ENCODE assay signal across 15 cellular contexts in the genomic region with DNA sequence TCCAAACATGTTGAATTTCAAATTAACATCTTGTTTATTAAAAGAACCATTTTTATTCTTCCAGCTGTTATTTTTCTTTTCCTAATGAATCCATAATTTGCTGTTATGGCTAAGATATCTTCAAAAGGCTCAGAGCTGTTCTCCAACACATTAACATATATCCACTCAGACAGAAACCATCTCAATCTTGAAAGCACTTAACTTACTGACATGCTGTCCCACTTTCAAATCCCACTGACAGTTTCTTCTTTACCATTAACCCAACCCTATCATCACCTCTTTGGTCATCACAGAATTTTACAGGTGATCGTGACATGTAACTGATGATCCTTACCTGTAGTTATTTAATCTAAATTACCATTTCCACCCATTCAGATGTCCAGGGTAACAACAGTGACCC.
A peak's percentile ranks its signal among the peaks of the same experiment; 100 is the strongest.
DNase-seq lines count a peak whose midpoint lies in the region; ATAC-seq and TF ChIP-seq lines count a peak whose summit lies in the region.
"Had no signal": no experiment of that assay in that cellular context is flagged by ENCODE, and none has a peak within 500 bp of the region (broad histone marks: within the 10 kb centered on the region; RNA-seq: fewer than 3 reads in every experiment).

No MANE protein-coding gene starts in this region.

- peaks cover 6% of the 10 kb centered on the region for H3K36me3 Mint-ChIP-seq in T-helper 17 cell (ENCODE audit: low read depth)
- H3K36me3 Mint-ChIP-seq in mesothelial cell of epicardium, result peaks cover 14% of the 10 kb centered on the region
- peaks cover 7% of the 10 kb centered on the region for H3K36me3 Mint-ChIP-seq in endodermal cell (ENCODE audit: low read depth)

- peaks cover 3 to 93% (median 55%) of the 10 kb centered on the region in 12 donors for H3K4me1 ChIP-seq in heart left ventricle
- peaks cover 84 to 86% of the 10 kb centered on the region in 2 donors for H3K4me1 ChIP-seq in thyroid gland
- peaks cover 0 to 7% (median 3%) of the 10 kb centered on the region in 4 donors for H3K4me1 ChIP-seq in sigmoid colon
- H3K4me1 ChIP-seq in endodermal cell (ENCODE audit: control insufficient read depth, insufficient read depth, low read length), result no peaks in the 10 kb centered on the region

- TF ChIP-seq EP300 in sigmoid colon (IDR thresholded peaks at IDR 0.05), result no peak

- 74 to 81% (median 77%) methylated on average over 1 of the region's 1 CpG for WGBS in heart left ventricle, 4 donors
- WGBS in thyroid gland, 2 donors, result 96 to 100% methylated on average over 1 of the region's 1 CpG
- WGBS in sigmoid colon, 2 donors, result 92 to 97% methylated on average over 1 of the region's 1 CpG
- 95% methylated on average over 1 of the region's 1 CpG; no CpG with 5 or more reads in 1 of the 2 experiments for WGBS in endodermal cell (ENCODE audit: insufficient coverage in 1 of 2, insufficient read length in 1 of 2), 2 experiments

- no peak overlapping the region for H3K9ac ChIP-seq in endodermal cell (ENCODE audit: extremely low read depth, low read length, poor library complexity, severe bottlenecking)

- TF ChIP-seq CTCF in heart left ventricle (IDR thresholded peaks at IDR 0.05) (no peak), mesothelial cell of epicardium (IDR thresholded peaks at IDR 0.05; ENCODE audit: unreplicated experiment) (no peak), thyroid gland (IDR thresholded peaks at IDR 0.05) (no peak), sigmoid colon (IDR thresholded peaks at IDR 0.05) (no peak), endodermal cell (conservative IDR thresholded peaks at IDR 0.05) (no peak)

- H3K4me3 Mint-ChIP-seq in T-helper 17 cell (no peak overlapping the region), mesothelial cell of epicardium (no peak overlapping the region), endodermal cell (no peak overlapping the region)

- no peaks in the 10 kb centered on the region for H3K9me3 ChIP-seq in heart left ventricle
- H3K9me3 ChIP-seq in T-helper 17 cell (ENCODE audit: control insufficient read depth, low read length, poor library complexity, severe bottlenecking), result no peaks in the 10 kb centered on the region
- H3K9me3 ChIP-seq in thyroid gland, result no peaks in the 10 kb centered on the region
- H3K9me3 ChIP-seq in sigmoid colon, result no peaks in the 10 kb centered on the region
- no peaks in the 10 kb centered on the region for H3K9me3 ChIP-seq in endodermal cell (ENCODE audit: control insufficient read depth, low read length)
- H3K9me3 ChIP-seq: BE2C had no signal

- H3K4me1 Mint-ChIP-seq in T-helper 17 cell, result peaks cover 33% of the 10 kb centered on the region
- H3K4me1 Mint-ChIP-seq in mesothelial cell of epicardium, result peaks cover 57% of the 10 kb centered on the region
- H3K4me1 Mint-ChIP-seq in endodermal cell, result peaks cover 15% of the 10 kb centered on the region

- no peaks in the 10 kb centered on the region for H3K27me3 Mint-ChIP-seq in T-helper 17 cell
- H3K27me3 Mint-ChIP-seq in mesothelial cell of epicardium (ENCODE audit: low read depth), result no peaks in the 10 kb centered on the region
- H3K27me3 Mint-ChIP-seq in endodermal cell (ENCODE audit: insufficient read depth), result no peaks in the 10 kb centered on the region

- peak overlapping the region; percentile 14 to 85 (median 76) for H3K27ac ChIP-seq in heart left ventricle
- H3K27ac ChIP-seq in thyroid gland, result peak overlapping the region; percentile 83 to 100 (median 97)
- peak overlapping the region in 1 of 4 donors; percentile 74 for H3K27ac ChIP-seq in sigmoid colon
- no peak overlapping the region for H3K27ac ChIP-seq in endodermal cell (ENCODE audit: low read depth, low read length)

- DNase-seq in heart left ventricle (no peak), left ventricle myocardium superior (no peak), T-helper 17 cell (no peak), mesothelial cell of epicardium (ENCODE audit: low spot score in 2 of 2, unreplicated experiment in 2 of 2) (no peak), thyroid gland (no peak), sigmoid colon (no peak), endodermal cell (no peak)
- DNase-seq: DMS 273 treated with DMSO at 0.1 percent for 48 hours, KG1, NCI-H1092, NCI-H1694 treated with DMSO at 0.1 percent for 48 hours, NCI-H345, NCI-H526 treated with DMSO at 0.1 percent for 48 hours, RPMI8226 had no signal

- no peak for TF ChIP-seq POLR2A in heart left ventricle (IDR thresholded peaks at IDR 0.05)
- TF ChIP-seq POLR2A in thyroid gland (IDR thresholded peaks at IDR 0.05), result no peak
- TF ChIP-seq POLR2A in sigmoid colon (IDR thresholded peaks at IDR 0.05), result no peak

- ATAC-seq in heart left ventricle, result no peak
- no peak for ATAC-seq in left ventricle myocardium superior
- no peak for ATAC-seq in T-helper 17 cell

- peaks cover 2% of the 10 kb centered on the region for H3K9me3 Mint-ChIP-seq in mesothelial cell of epicardium
- peaks cover 3% of the 10 kb centered on the region for H3K9me3 Mint-ChIP-seq in endodermal cell

- H3K27me3 ChIP-seq in heart left ventricle, result no peaks in the 10 kb centered on the region
- H3K27me3 ChIP-seq in thyroid gland, result no peaks in the 10 kb centered on the region
- no peaks in the 10 kb centered on the region for H3K27me3 ChIP-seq in sigmoid colon
- no peaks in the 10 kb centered on the region for H3K27me3 ChIP-seq in endodermal cell (ENCODE audit: control insufficient read depth, insufficient read depth, low read length, poor library complexity, severe bottlenecking)
- H3K27me3 ChIP-seq: BE2C had no signal

- H3K4me3 ChIP-seq in heart left ventricle, result no peak overlapping the region
- H3K4me3 ChIP-seq in thyroid gland (replicated peaks in 1 of 3), result no peak overlapping the region
- H3K4me3 ChIP-seq in sigmoid colon, result no peak overlapping the region
- H3K4me3 ChIP-seq in endodermal cell (ENCODE audit: low read length), result no peak overlapping the region

- intact Hi-C loops in heart left ventricle (cut with DNase I), result loop anchor here in 8 of 10 donors (2.0 to 10.0 kb wide), 10 partner anchors 37 to 345 kb away; partner anchors contain the start of gene FHIP2A (in 1 of the 8)
- intact Hi-C loops in left ventricle myocardium superior (cut with micrococcal nuclease), result loop anchor here (10.0 kb wide), 2 partner anchors 45 to 305 kb away; no protein-coding TSS in a partner anchor
- intact Hi-C loops in thyroid gland (cut with DNase I), result no loop called here
- intact Hi-C loops in sigmoid colon (cut with DNase I), result loop anchor here (5.0 to 10.0 kb wide), 2 partner anchors 47 to 645 kb away; no protein-coding TSS in a partner anchor

- H3K27ac Mint-ChIP-seq in T-helper 17 cell, result peak overlapping the region; percentile 88
- peak overlapping the region; percentile 7 for H3K27ac Mint-ChIP-seq in mesothelial cell of epicardium
- H3K27ac Mint-ChIP-seq in endodermal cell, result no peak overlapping the region

- H3K36me3 ChIP-seq in heart left ventricle (peaks cover 0 to 42% (median 15%) of the 10 kb centered on the region in 9 donors), thyroid gland (peaks cover 0 to 2% of the 10 kb centered on the region in 2 donors), sigmoid colon (no peaks in the 10 kb centered on the region), endodermal cell (ENCODE audit: control insufficient read depth, insufficient read depth, low read length) (peaks cover 3% of the 10 kb centered on the region)
